In the genomic region with DNA sequence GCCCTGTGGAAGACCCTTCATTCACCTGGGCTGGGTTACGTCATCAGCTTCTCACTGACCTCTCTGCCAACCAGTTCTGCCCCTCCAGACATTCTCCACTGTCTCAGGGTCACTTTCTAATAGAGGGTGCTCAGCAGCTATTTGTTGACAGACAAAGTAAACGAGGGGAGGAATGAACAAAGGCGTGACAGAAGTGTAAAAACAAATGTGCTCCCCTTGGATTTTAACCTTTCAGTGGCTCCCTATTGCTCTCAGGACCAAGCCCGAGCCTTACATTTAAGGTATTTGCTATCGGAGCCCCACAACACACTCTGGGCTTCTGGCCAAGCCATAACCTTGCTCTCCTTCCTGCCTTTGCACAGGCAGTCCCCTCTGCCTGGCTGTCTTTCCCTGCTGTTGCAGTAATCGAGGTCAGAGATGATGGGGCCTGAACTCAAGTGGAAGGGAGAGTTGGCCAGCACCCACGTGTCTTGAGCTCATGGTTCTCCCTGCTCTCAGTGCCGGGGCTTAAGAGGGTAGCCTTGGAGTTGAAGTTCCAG, we compare ENCODE assay signal across 12 cellular contexts. TPM values are rescaled to one million over a fixed set of nuclear protein-coding genes. Genes with fewer than 3 reads are reported as not detected.
DNase-seq lines count a peak whose midpoint lies in the region; ATAC-seq and TF ChIP-seq lines count a peak whose summit lies in the region.
"Had no signal": no experiment of that assay in that cellular context is flagged by ENCODE, and none has a peak within 500 bp of the region (broad histone marks: within the 10 kb centered on the region; RNA-seq: fewer than 3 reads in every experiment).

No MANE protein-coding gene starts in this region.

- no peak for TF ChIP-seq POLR2A in adrenal gland (IDR thresholded peaks at IDR 0.05)

- H3K36me3 ChIP-seq in CD8-positive, alpha-beta T cell (ENCODE audit: insufficient read depth, low read length): no peaks in the 10 kb centered on the region
- H3K36me3 ChIP-seq in adrenal gland (replicated peaks in 1 of 2): no peaks in the 10 kb centered on the region
- H3K36me3 ChIP-seq in lower lobe of right lung: no peaks in the 10 kb centered on the region

- peak overlapping the region; percentile 11 for H3K4me3 Mint-ChIP-seq in CD8-positive, alpha-beta T cell
- peak overlapping the region in 1 of 4 donors; percentile 60 for H3K4me3 Mint-ChIP-seq in IgD-negative memory B cell

- no peaks in the 10 kb centered on the region for H3K27me3 ChIP-seq in CD8-positive, alpha-beta T cell (ENCODE audit: insufficient read depth, low read length)
- H3K27me3 ChIP-seq in adrenal gland: no peaks in the 10 kb centered on the region
- H3K27me3 ChIP-seq in lower lobe of right lung (ENCODE audit: low read depth): no peaks in the 10 kb centered on the region

- peaks cover 30% of the 10 kb centered on the region for H3K4me1 ChIP-seq in CD8-positive, alpha-beta T cell (ENCODE audit: insufficient read depth, low read length)
- peaks cover 20 to 45% of the 10 kb centered on the region in 2 donors for H3K4me1 ChIP-seq in adrenal gland (replicated peaks in 1 of 2)
- H3K4me1 ChIP-seq in lower lobe of right lung: peaks cover 43% of the 10 kb centered on the region

- intact Hi-C loops in CD8-positive, alpha-beta T cell (cut with DNase I, micrococcal nuclease): no loop called here
- intact Hi-C loops in adrenal gland (cut with DNase I): no loop called here
- intact Hi-C loops in lower lobe of right lung (cut with DNase I): no loop called here

- peak overlapping the region; percentile 21 for H3K4me3 ChIP-seq in CD8-positive, alpha-beta T cell (ENCODE audit: low read depth, low read length)
- no peak overlapping the region for H3K4me3 ChIP-seq in adrenal gland
- H3K4me3 ChIP-seq in lower lobe of right lung: no peak overlapping the region
- H3K4me3 ChIP-seq: GM23248 had no signal

- peaks cover 46% of the 10 kb centered on the region for H3K4me1 Mint-ChIP-seq in CD8-positive, alpha-beta T cell (ENCODE audit: low read depth)
- peaks cover 0 to 16% (median 14%) of the 10 kb centered on the region in 3 donors for H3K4me1 Mint-ChIP-seq in IgD-negative memory B cell

- H3K27ac Mint-ChIP-seq in CD8-positive, alpha-beta T cell: no peak overlapping the region
- H3K27ac Mint-ChIP-seq in IgD-negative memory B cell: peak overlapping the region in 2 of 3 donors; percentile 31 to 40

- ATAC-seq in CD8-positive, alpha-beta T cell: peak; percentile 69
- ATAC-seq in lower lobe of right lung (peak; percentile 25 to 51), GM18909 (IDR thresholded peaks at IDR 0.05; ENCODE audit: poor library complexity, unreplicated experiment) (no peak), HG02642 (IDR thresholded peaks at IDR 0.05; ENCODE audit: poor library complexity, unreplicated experiment) (no peak)

- no peaks in the 10 kb centered on the region for H3K27me3 Mint-ChIP-seq in CD8-positive, alpha-beta T cell (ENCODE audit: low read depth)
- H3K27me3 Mint-ChIP-seq in IgD-negative memory B cell: no peaks in the 10 kb centered on the region

- DNase-seq in CD8-positive, alpha-beta T cell: peak in 5 of 7 experiments; percentile 28 to 72 (median 41)
- DNase-seq in adrenal gland (peak; percentile 67 to 89 (median 85)), lower lobe of right lung (no peak), NCI-H2081 (lab: John Stamatoyannopoulos, UW) (no peak)
- DNase-seq in stimulated activated CD8-positive, alpha-beta memory T cell treated with anti-CD3 and anti-CD28 coated beads, Interleukin-4, amount 100 ng/mL, for 48 hours: no peak
- DNase-seq: Caco-2, GM23248, NCI-H1694, SIG-M5 had no signal

- H3K9me3 Mint-ChIP-seq in CD8-positive, alpha-beta T cell: no peaks in the 10 kb centered on the region
- H3K9me3 Mint-ChIP-seq in IgD-negative memory B cell: no peaks in the 10 kb centered on the region

- no peaks in the 10 kb centered on the region for H3K36me3 Mint-ChIP-seq in CD8-positive, alpha-beta T cell
- H3K36me3 Mint-ChIP-seq in IgD-negative memory B cell: peaks cover 2% of the 10 kb centered on the region

- POLR2A ChIA-PET in CD8-positive, alpha-beta T cell (lab: Charles Lee): interaction anchor here (0.6 to 1.5 kb wide), 9 partner anchors 9 to 104 kb away, joined by 3 to 8 read pairs (median 4); partner anchors contain the start of genes BSDC1, LCK and MARCKSL1

- H3K27ac ChIP-seq in CD8-positive, alpha-beta T cell (ENCODE audit: low read depth, low read length): no peak overlapping the region
- H3K27ac ChIP-seq in adrenal gland: peak overlapping the region in 4 of 5 donors; percentile 38 to 76 (median 59)
- H3K27ac ChIP-seq in lower lobe of right lung: no peak overlapping the region
- H3K27ac ChIP-seq: GM23248 had no signal

- H3K9me3 ChIP-seq in CD8-positive, alpha-beta T cell (ENCODE audit: low read length): no peaks in the 10 kb centered on the region
- H3K9me3 ChIP-seq in adrenal gland (replicated peaks in 1 of 3) (no peaks in the 10 kb centered on the region), lower lobe of right lung (no peaks in the 10 kb centered on the region)
- H3K9me3 ChIP-seq: Caco-2 had no signal

- CTCF ChIA-PET in CD8-positive, alpha-beta T cell (lab: Charles Lee): interaction anchor here (1.0 to 2.2 kb wide), 7 partner anchors 9 to 130 kb away, joined by 3 to 10 read pairs (median 5); partner anchors contain the start of genes HDAC1 and MARCKSL1

- 13 to 19% (median 19%) methylated on average over 6 to 8 of the region's 8 CpGs for WGBS in adrenal gland, 4 donors

- no peak for TF ChIP-seq CTCF in CD8-positive, alpha-beta T cell (IDR thresholded peaks at IDR 0.05)
- TF ChIP-seq CTCF in adrenal gland (IDR thresholded peaks at IDR 0.05): no peak
- TF ChIP-seq CTCF in lower lobe of right lung (IDR thresholded peaks at IDR 0.05): no peak

RNA-seq across cellular contexts. Expression of gene MARCKSL1, which starts 9.3 kb away (rescaled TPM):
- 10 to 100 TPM; 30.5 to 30.7 TPM for total RNA-seq in CD8-positive, alpha-beta T cell
- polyA plus RNA-seq in IgD-negative memory B cell: 219 TPM
- total RNA-seq in adrenal gland: 10 to 100 TPM; 24.2 to 82.2 (median 50.0) TPM
- polyA plus RNA-seq in adrenal gland: 10 to 100 TPM; 34.4 to 54.8 (median 49.2) TPM
- total RNA-seq in lower lobe of right lung: 34.7 TPM

RNA-seq across cellular contexts. Expression of gene FAM229A, which starts 16.9 kb away (rescaled TPM):
- 10 to 100 TPM; 29.9 to 36.0 TPM for total RNA-seq in CD8-positive, alpha-beta T cell
- polyA plus RNA-seq in IgD-negative memory B cell (1.7 TPM), adrenal gland (100 to 1,000 TPM in 1 of 3 donors, 10 to 100 TPM in 1, 1 to 10 TPM in 1; 1.6 to 110 (median 56.7) TPM)
- total RNA-seq in adrenal gland (10 to 100 TPM in 3 of 8 donors, 1 to 10 TPM in 5; 1.3 to 12.8 (median 5.8) TPM), lower lobe of right lung (9.7 TPM)

RNA-seq across cellular contexts. Expression of gene TSSK3, which starts 17.0 kb away (rescaled TPM):
- total RNA-seq in CD8-positive, alpha-beta T cell: under 1 TPM; 0.22 to 0.42 TPM
- polyA plus RNA-seq in IgD-negative memory B cell (not detected), adrenal gland (1 to 10 TPM in 2 of 3 donors, under 1 TPM in 1; 0.84 to 2.1 (median 1.2) TPM)
- total RNA-seq in adrenal gland (1 to 10 TPM in 5 of 8 donors, under 1 TPM in 2, not detected in 1; 0.69 to 5.3 (median 2.4) TPM), lower lobe of right lung (2.1 TPM)
- polyA plus RNA-seq: GM23248 had no signal

RNA-seq across cellular contexts. Expression of gene BSDC1, which starts 48.9 kb away (rescaled TPM):
- total RNA-seq in CD8-positive, alpha-beta T cell: 100 to 1,000 TPM; 189 to 201 TPM
- polyA plus RNA-seq in IgD-negative memory B cell (41.0 TPM), adrenal gland (10 to 100 TPM; 47.9 to 80.2 (median 63.9) TPM)
- total RNA-seq in adrenal gland (100 to 1,000 TPM in 7 of 8 donors, 10 to 100 TPM in 1; 95.5 to 153 (median 112) TPM), lower lobe of right lung (63.2 TPM)

RNA-seq across cellular contexts. Expression of gene HDAC1, which starts 53.5 kb away (rescaled TPM):
- 10 to 100 TPM; 57.8 to 61.4 TPM for total RNA-seq in CD8-positive, alpha-beta T cell
- 183 TPM for polyA plus RNA-seq in IgD-negative memory B cell
- total RNA-seq in adrenal gland: 10 to 100 TPM; 52.2 to 93.1 (median 74.7) TPM
- polyA plus RNA-seq in adrenal gland: 10 to 100 TPM; 54.4 to 70.1 (median 59.6) TPM
- total RNA-seq in lower lobe of right lung: 68.9 TPM

Comparison
In these comparisons a context has a peak if more than half of its experiments do, and no peak if none do; other contexts are left out.
1. ATAC-seq: peak in CD8-positive, alpha-beta T cell (single experiment) and lower lobe of right lung (2 of 2); none in GM18909 (single experiment) and HG02642 (single experiment).
2. DNase-seq: peak in CD8-positive, alpha-beta T cell (5 of 7) and adrenal gland (7 of 7); none in lower lobe of right lung (single experiment), stimulated activated CD8-positive, alpha-beta memory T cell treated with anti-CD3 and anti-CD28 coated beads, Interleukin-4, amount 100 ng/mL, for 48 hours (single experiment) and NCI-H2081 (0 of 2).
3. H3K27ac ChIP-seq: peak in adrenal gland (4 of 5); none in CD8-positive, alpha-beta T cell (single experiment) and lower lobe of right lung (single experiment).